In genomic region chr1:23791434-23792047, GRCh38 we compare ENCODE assay signal across 8 cellular contexts. TPM values are rescaled to one million over a fixed set of nuclear protein-coding genes. Genes with fewer than 3 reads are reported as not detected.
DNase-seq lines count a peak whose midpoint lies in the region; ATAC-seq and TF ChIP-seq lines count a peak whose summit lies in the region.

No MANE protein-coding gene starts in this region.

- H3K27me3 ChIP-seq in HUES64 (ENCODE audit: insufficient read depth, low read length), result no peaks in the 10 kb centered on the region
- no peaks in the 10 kb centered on the region for H3K27me3 ChIP-seq in foreskin keratinocyte
- no peaks in the 10 kb centered on the region for H3K27me3 ChIP-seq in ovary

- H3K4me3 ChIP-seq in HUES64 (ENCODE audit: low read length) (peak overlapping the region; percentile 81), ovary (peak overlapping the region; percentile 84)

- DNase-seq in Daoy (ENCODE audit: low read depth) (peak; percentile 56), foreskin keratinocyte (peak in 1 of 2 donors; percentile 42), ovary (peak in 3 of 5 donors; percentile 36 to 51 (median 49)), NCI-H128 (lab: John Stamatoyannopoulos, UW; ENCODE audit: unreplicated experiment) (no peak)
- DNase-seq in activated T-cell treated with anti-CD3 and anti-CD28 coated beads, Interleukin-2, amount 50 U/mL, for 24 hours, result peak; percentile 58

- no peak for TF ChIP-seq POLR2A in ovary (IDR thresholded peaks at IDR 0.05)

- H3K27me3 Mint-ChIP-seq in activated T-cell treated with anti-CD3 and anti-CD28 coated beads, Interleukin-2, amount 50 U/mL, for 24 hours, result no peaks in the 10 kb centered on the region

- no peaks in the 10 kb centered on the region for H3K9me3 ChIP-seq in HUES64 (ENCODE audit: insufficient read depth, low read depth, low read length)
- H3K9me3 ChIP-seq in ovary, result no peaks in the 10 kb centered on the region

- TF ChIP-seq CTCF in foreskin keratinocyte (conservative IDR thresholded peaks at IDR 0.05), result no peak
- TF ChIP-seq CTCF in ovary (IDR thresholded peaks at IDR 0.05), result no peak

- H3K36me3 Mint-ChIP-seq in activated T-cell treated with anti-CD3 and anti-CD28 coated beads, Interleukin-2, amount 50 U/mL, for 24 hours (ENCODE audit: low read depth), result peaks cover 77% of the 10 kb centered on the region

- ATAC-seq in foreskin keratinocyte (peak; percentile 26), HG03442 (IDR thresholded peaks at IDR 0.05; ENCODE audit: unreplicated experiment) (no peak), GM21786 (IDR thresholded peaks at IDR 0.05; ENCODE audit: unreplicated experiment) (no peak)

- H3K27ac ChIP-seq in HUES64 (ENCODE audit: low read depth, low read length) (peak overlapping the region; percentile 20; the same call in 1 of the 2 replicates), foreskin keratinocyte (no peak overlapping the region), ovary (peak overlapping the region; percentile 27 to 40)

- H3K9ac ChIP-seq in HUES64 (ENCODE audit: low read depth, low read length), result peak overlapping the region; percentile 69

- 0 out of 2 replicates have a peak, but pooled peaks cover 4% of the 10 kb centered on the region for H3K4me1 ChIP-seq in HUES64 (ENCODE audit: insufficient read depth, low read length)
- peaks cover 13% of the 10 kb centered on the region for H3K4me1 ChIP-seq in foreskin keratinocyte
- peaks cover 23% of the 10 kb centered on the region for H3K4me1 ChIP-seq in ovary (ENCODE audit: insufficient read depth)

- intact Hi-C loops in ovary (cut with DNase I), result no loop called here

- H3K36me3 ChIP-seq in HUES64 (ENCODE audit: insufficient read depth, low read length), result peaks cover 54% of the 10 kb centered on the region
- no peaks in the 10 kb centered on the region for H3K36me3 ChIP-seq in ovary

- TF ChIP-seq EP300 in ovary (IDR thresholded peaks at IDR 0.05), result no peak

- no peaks in the 10 kb centered on the region for H3K9me3 Mint-ChIP-seq in activated T-cell treated with anti-CD3 and anti-CD28 coated beads, Interleukin-2, amount 50 U/mL, for 24 hours

- H3K27ac Mint-ChIP-seq in activated T-cell treated with anti-CD3 and anti-CD28 coated beads, Interleukin-2, amount 50 U/mL, for 24 hours, result peak overlapping the region; percentile 97

- peak overlapping the region; percentile 98 for H3K4me3 Mint-ChIP-seq in activated T-cell treated with anti-CD3 and anti-CD28 coated beads, Interleukin-2, amount 50 U/mL, for 24 hours

- WGBS in HUES64, result under 1% methylated on average over 17 of the region's 17 CpGs
- 0 to 2% (median 0%) methylated on average over 15 to 17 of the region's 17 CpGs for WGBS in ovary, 3 donors

- peaks cover 33% of the 10 kb centered on the region for H3K4me1 Mint-ChIP-seq in activated T-cell treated with anti-CD3 and anti-CD28 coated beads, Interleukin-2, amount 50 U/mL, for 24 hours (ENCODE audit: low read depth)

RNA-seq across cellular contexts. Expression of gene LYPLA2, which starts 0.6 kb away (rescaled TPM):
- total RNA-seq in Daoy (2014; rRNA removed; shearing (Covaris generic)), result 103 and 113 TPM in 2 replicates
- polyA plus RNA-seq in HUES64 (2013, experiment 1 of 2), result 94.8 TPM
- polyA plus RNA-seq in HUES64 (2013, experiment 2 of 2), result 86.7 TPM
- total RNA-seq in foreskin keratinocyte, result 69.0 and 75.3 TPM in 2 replicates
- polyA plus RNA-seq in foreskin keratinocyte, result 99.8 and 104 TPM in 2 replicates
- 10 to 100 TPM; 16.5 to 33.2 (median 27.3) TPM for total RNA-seq in ovary
- 10 to 100 TPM in 1 of 2 donors, 1 to 10 TPM in 1; 8.5 to 23.4 TPM for polyA plus RNA-seq in ovary

RNA-seq across cellular contexts. Expression of gene GALE, which starts 9.0 kb away (rescaled TPM):
- total RNA-seq in Daoy (2014; rRNA removed; shearing (Covaris generic)), result 108 and 110 TPM in 2 replicates
- 17.7 TPM for polyA plus RNA-seq in HUES64 (2013, experiment 1 of 2)
- 20.5 TPM for polyA plus RNA-seq in HUES64 (2013, experiment 2 of 2)
- total RNA-seq in foreskin keratinocyte (88.0 and 93.3 TPM in 2 replicates), ovary (10 to 100 TPM; 10.1 to 17.7 (median 13.4) TPM)
- polyA plus RNA-seq in foreskin keratinocyte (112 TPM in 2 replicates), ovary (10 to 100 TPM in 1 of 2 donors, 1 to 10 TPM in 1; 3.2 to 11.5 TPM)

RNA-seq across cellular contexts. Expression of gene PITHD1, which starts 13.3 kb away (rescaled TPM):
- 131 TPM in 2 replicates for total RNA-seq in Daoy (2014; rRNA removed; shearing (Covaris generic))
- polyA plus RNA-seq in HUES64 (2013, experiment 1 of 2), result 46.9 TPM
- polyA plus RNA-seq in HUES64 (2013, experiment 2 of 2), result 46.3 TPM
- 45.3 and 47.0 TPM in 2 replicates for total RNA-seq in foreskin keratinocyte
- 42.5 and 44.0 TPM in 2 replicates for polyA plus RNA-seq in foreskin keratinocyte
- 10 to 100 TPM; 39.9 to 46.5 (median 42.7) TPM for total RNA-seq in ovary
- 10 to 100 TPM; 43.4 to 55.0 TPM for polyA plus RNA-seq in ovary

RNA-seq across cellular contexts. Expression of gene HMGCL, which starts 33.7 kb away (rescaled TPM):
- total RNA-seq in Daoy (2014; rRNA removed; shearing (Covaris generic)), result 20.5 and 27.0 TPM in 2 replicates
- 7.2 TPM for polyA plus RNA-seq in HUES64 (2013, experiment 1 of 2)
- polyA plus RNA-seq in HUES64 (2013, experiment 2 of 2), result 13.2 TPM
- 19.2 and 20.8 TPM in 2 replicates for total RNA-seq in foreskin keratinocyte
- 22.2 and 24.6 TPM in 2 replicates for polyA plus RNA-seq in foreskin keratinocyte
- total RNA-seq in ovary, result 10 to 100 TPM; 14.3 to 31.7 (median 25.2) TPM
- polyA plus RNA-seq in ovary, result 10 to 100 TPM; 28.7 to 41.4 TPM

RNA-seq across cellular contexts. Expression of gene ELOA, which starts 48.3 kb away (rescaled TPM):
- total RNA-seq in Daoy (2014; rRNA removed; shearing (Covaris generic)), result 83.0 and 85.5 TPM in 2 replicates
- 36.2 TPM for polyA plus RNA-seq in HUES64 (2013, experiment 1 of 2)
- 30.7 TPM for polyA plus RNA-seq in HUES64 (2013, experiment 2 of 2)
- total RNA-seq in foreskin keratinocyte (47.1 and 56.7 TPM in 2 replicates), ovary (10 to 100 TPM; 17.8 to 38.0 (median 27.3) TPM)
- polyA plus RNA-seq in foreskin keratinocyte (18.4 and 23.8 TPM in 2 replicates), ovary (10 to 100 TPM; 13.0 to 29.8 TPM)
